17 cellular contexts compared by ENCODE assay signal in genomic region chr21:35041122-35041521, GRCh38. TPM values are rescaled to one million over a fixed set of nuclear protein-coding genes. Genes with fewer than 3 reads are reported as not detected.
DNase-seq lines count a peak whose midpoint lies in the region; ATAC-seq and TF ChIP-seq lines count a peak whose summit lies in the region.
"Had no signal": no experiment of that assay in that cellular context is flagged by ENCODE, and none has a peak within 500 bp of the region (broad histone marks: within the 10 kb centered on the region; RNA-seq: fewer than 3 reads in every experiment).

No MANE protein-coding gene starts in this region.

- no peak overlapping the region for H2AFZ ChIP-seq in SU-DHL-6 (ENCODE audit: low read depth, low read length, severe bottlenecking)

- peaks cover 6% of the 10 kb centered on the region; the same call in 1 of the 2 replicates for H4K20me1 ChIP-seq in SU-DHL-6 (ENCODE audit: low read depth, low read length)

- H3K27ac ChIP-seq in SU-DHL-6 (ENCODE audit: low read depth, low read length) = no peak overlapping the region
- H3K27ac ChIP-seq: breast epithelium, esophagus squamous epithelium, ovary, uterus had no signal

- peaks cover 61% of the 10 kb centered on the region for H3K36me3 Mint-ChIP-seq in activated naive CD4-positive, alpha-beta T cell treated with anti-CD3 and anti-CD28 coated beads, Interleukin-2, amount 10 ng/mL, durations not matched to agents 7 days and 5 days
- peaks cover 21% of the 10 kb centered on the region for H3K36me3 Mint-ChIP-seq in central memory CD8-positive, alpha-beta T cell (ENCODE audit: insufficient read depth)
- peaks cover 41 to 60% of the 10 kb centered on the region in 2 donors for H3K36me3 Mint-ChIP-seq in stimulated activated naive B cell treated with anti-CD40 and anti-IgM and Interleukin-4, amounts not matched to agents 10 μg/mL and 1 μg/mL and 100 μg/mL, for 72 hours

- H3K36me3 ChIP-seq in SU-DHL-6 (ENCODE audit: low read length) = 0 out of 2 replicates have a peak, but pooled peaks cover 5% of the 10 kb centered on the region
- H3K36me3 ChIP-seq: breast epithelium, esophagus squamous epithelium, ovary, uterus had no signal

- peak overlapping the region; percentile 62 for H3K4me3 Mint-ChIP-seq in activated naive CD4-positive, alpha-beta T cell treated with anti-CD3 and anti-CD28 coated beads, Interleukin-2, amount 10 ng/mL, durations not matched to agents 7 days and 5 days
- peak overlapping the region; percentile 89 for H3K4me3 Mint-ChIP-seq in central memory CD8-positive, alpha-beta T cell
- peak overlapping the region; percentile 32 to 39 for H3K4me3 Mint-ChIP-seq in stimulated activated naive B cell treated with anti-CD40 and anti-IgM and Interleukin-4, amounts not matched to agents 10 μg/mL and 1 μg/mL and 100 μg/mL, for 72 hours

- CTCF ChIA-PET in activated naive CD4-positive, alpha-beta T cell treated with anti-CD3 and anti-CD28 coated beads, Interleukin-2, amount 10 ng/mL, durations not matched to agents 7 days and 5 days (lab: Charles Lee) = interaction anchor here (0.7 to 1.2 kb wide), 3 partner anchors 9 to 151 kb away, joined by 3 to 5 read pairs (median 3); no protein-coding TSS in a partner anchor

- no peaks in the 10 kb centered on the region for H3F3A ChIP-seq in SU-DHL-6 (ENCODE audit: insufficient read depth)

- no peak overlapping the region for H3K4me3 ChIP-seq in SU-DHL-6 (ENCODE audit: insufficient read depth, low read length, poor library complexity, severe bottlenecking)
- H3K4me3 ChIP-seq: breast epithelium, esophagus squamous epithelium, ovary, uterus had no signal

- no peaks in the 10 kb centered on the region for H3K9me2 ChIP-seq in SU-DHL-6 (replicated peaks; ENCODE audit: insufficient read depth, low read length)

- intact Hi-C loops in cardiac septum (cut with DNase I) = no loop called here

- peak overlapping the region; percentile 13 for H3K4me2 ChIP-seq in SU-DHL-6 (ENCODE audit: low read depth, low read length, poor library complexity, severe bottlenecking)

- H3K79me2 ChIP-seq in SU-DHL-6 (ENCODE audit: insufficient read depth, low read length) = peaks cover 100% of the 10 kb centered on the region

- peaks cover 98% of the 10 kb centered on the region for H3K4me1 Mint-ChIP-seq in activated naive CD4-positive, alpha-beta T cell treated with anti-CD3 and anti-CD28 coated beads, Interleukin-2, amount 10 ng/mL, durations not matched to agents 7 days and 5 days
- H3K4me1 Mint-ChIP-seq in central memory CD8-positive, alpha-beta T cell = peaks cover 85% of the 10 kb centered on the region
- peaks cover 63 to 87% of the 10 kb centered on the region in 2 donors for H3K4me1 Mint-ChIP-seq in stimulated activated naive B cell treated with anti-CD40 and anti-IgM and Interleukin-4, amounts not matched to agents 10 μg/mL and 1 μg/mL and 100 μg/mL, for 72 hours

- no peaks in the 10 kb centered on the region for H3K27me3 Mint-ChIP-seq in activated naive CD4-positive, alpha-beta T cell treated with anti-CD3 and anti-CD28 coated beads, Interleukin-2, amount 10 ng/mL, durations not matched to agents 7 days and 5 days
- H3K27me3 Mint-ChIP-seq in central memory CD8-positive, alpha-beta T cell = no peaks in the 10 kb centered on the region
- H3K27me3 Mint-ChIP-seq in stimulated activated naive B cell treated with anti-CD40 and anti-IgM and Interleukin-4, amounts not matched to agents 10 μg/mL and 1 μg/mL and 100 μg/mL, for 72 hours = no peaks in the 10 kb centered on the region

- no peak for TF ChIP-seq CTCF in SU-DHL-6 (IDR thresholded peaks at IDR 0.05; ENCODE audit: insufficient read depth, low read length, poor library complexity, severe bottlenecking)

- H3K27ac Mint-ChIP-seq in activated naive CD4-positive, alpha-beta T cell treated with anti-CD3 and anti-CD28 coated beads, Interleukin-2, amount 10 ng/mL, durations not matched to agents 7 days and 5 days = peak overlapping the region; percentile 83
- H3K27ac Mint-ChIP-seq in central memory CD8-positive, alpha-beta T cell (ENCODE audit: low read depth) = peak overlapping the region; percentile 98
- no peak overlapping the region for H3K27ac Mint-ChIP-seq in stimulated activated naive B cell treated with anti-CD40 and anti-IgM and Interleukin-4, amounts not matched to agents 10 μg/mL and 1 μg/mL and 100 μg/mL, for 72 hours

- no peaks in the 10 kb centered on the region for H3K9me3 ChIP-seq in SU-DHL-6 (ENCODE audit: insufficient read depth, low read length)
- H3K9me3 ChIP-seq: breast epithelium, esophagus squamous epithelium, ovary, uterus had no signal

- DNase-seq in activated naive CD4-positive, alpha-beta T cell treated with anti-CD3 and anti-CD28 coated beads, Interleukin-2, amount 10 ng/mL, durations not matched to agents 7 days and 5 days = no peak
- no peak for DNase-seq in activated naive CD4-positive, alpha-beta T cell treated with anti-CD3 and anti-CD28 coated beads, Interleukin-2, amount 50 U/mL, for 16 hours
- no peak for DNase-seq in central memory CD8-positive, alpha-beta T cell (ENCODE audit: low spot score in 2 of 2)
- DNase-seq in stimulated activated naive B cell treated with anti-CD40 and anti-IgM and Interleukin-4, amounts not matched to agents 10 μg/mL and 1 μg/mL and 100 μg/mL, for 72 hours = no peak
- DNase-seq in cardiac septum (ENCODE audit: low spot score) = no peak
- DNase-seq: activated CD4-positive, alpha-beta T cell treated with anti-CD3 and anti-CD28 coated beads for 4 hours; activated gamma-delta T cell treated with Interleukin-2 at 50 U/mL for 16 hours; esophagus squamous epithelium; NK-92 treated with Interleukin-12 subunit alpha and Interleukin-12 subunit beta, amount 100 ng/mL, for 24 hours; ovary; Right ventricle myocardium superior; T-helper 9 cell; uterus had no signal

- H3K27me3 ChIP-seq in SU-DHL-6 (ENCODE audit: low read length) = no peaks in the 10 kb centered on the region
- H3K27me3 ChIP-seq: breast epithelium, ovary, uterus had no signal

- no peak for ATAC-seq in central memory CD8-positive, alpha-beta T cell (replicated peaks; ENCODE audit: extremely low read depth, poor library complexity, severe bottlenecking)
- no peak for ATAC-seq in stimulated activated naive B cell treated with anti-CD40 and anti-IgM and Interleukin-4, amounts not matched to agents 10 μg/mL and 1 μg/mL and 100 μg/mL, for 72 hours (replicated peaks)
- no peak for ATAC-seq in GM19455 (IDR thresholded peaks at IDR 0.05; ENCODE audit: unreplicated experiment)
- ATAC-seq in GM21717 (IDR thresholded peaks at IDR 0.05; ENCODE audit: unreplicated experiment) = no peak

- H3K9me3 Mint-ChIP-seq in activated naive CD4-positive, alpha-beta T cell treated with anti-CD3 and anti-CD28 coated beads, Interleukin-2, amount 10 ng/mL, durations not matched to agents 7 days and 5 days = no peaks in the 10 kb centered on the region
- no peaks in the 10 kb centered on the region for H3K9me3 Mint-ChIP-seq in central memory CD8-positive, alpha-beta T cell
- H3K9me3 Mint-ChIP-seq in stimulated activated naive B cell treated with anti-CD40 and anti-IgM and Interleukin-4, amounts not matched to agents 10 μg/mL and 1 μg/mL and 100 μg/mL, for 72 hours = no peaks in the 10 kb centered on the region

- no peak overlapping the region for H3K9ac ChIP-seq in SU-DHL-6 (ENCODE audit: low read length)

RNA-seq across cellular contexts. Expression of gene RUNX1, which starts 8.0 kb away (rescaled TPM):
- total RNA-seq in cardiac septum = 21.6 TPM

Comparison
In these comparisons a context has a peak if more than half of its experiments do, and no peak if none do; other contexts are left out.
1. H3K4me3 Mint-ChIP-seq: peak in every context shown above with its lines; median percentile 89 in central memory CD8-positive, alpha-beta T cell; 62 in activated naive CD4-positive, alpha-beta T cell treated with anti-CD3 and anti-CD28 coated beads, Interleukin-2, amount 10 ng/mL, durations not matched to agents 7 days and 5 days; 36 in stimulated activated naive B cell treated with anti-CD40 and anti-IgM and Interleukin-4, amounts not matched to agents 10 μg/mL and 1 μg/mL and 100 μg/mL, for 72 hours.